Comparison of ENCODE assay signal across 18 cellular contexts in genomic region chr3:57128863-57129602, GRCh38. TPM values are rescaled to one million over a fixed set of nuclear protein-coding genes. Genes with fewer than 3 reads are reported as not detected.
DNase-seq lines count a peak whose midpoint lies in the region; ATAC-seq and TF ChIP-seq lines count a peak whose summit lies in the region.
"Had no signal": no experiment of that assay in that cellular context is flagged by ENCODE, and none has a peak within 500 bp of the region (broad histone marks: within the 10 kb centered on the region; RNA-seq: fewer than 3 reads in every experiment).

No MANE protein-coding gene starts in this region.

- no peaks in the 10 kb centered on the region for H3K9me3 Mint-ChIP-seq in GM23338
- H3K9me3 Mint-ChIP-seq: activated T-helper 1 cell treated with anti-CD3 and anti-CD28 coated beads, Interleukin-12 subunit alpha, Interleukin-12 subunit beta, Interleukin-2, Interleukin-4 antibody, amounts not matched to agents 30 ng/mL and 10 ng/mL and 1 ng/mL, durations not matched to agents 14 hours and 24 hours and 36 hours; stimulated activated effector memory CD8-positive, alpha-beta T cell treated with anti-CD3 and anti-CD28 coated beads, Interleukin-12 subunit alpha, Interleukin-12 subunit beta, amount 100 ng/mL, for 72 hours had no signal

- H3K9me3 ChIP-seq in adipocyte (ENCODE audit: control insufficient read depth, low read length), result no peaks in the 10 kb centered on the region
- no peaks in the 10 kb centered on the region for H3K9me3 ChIP-seq in gastroesophageal sphincter
- H3K9me3 ChIP-seq: MG63, neutrophil, upper lobe of right lung had no signal

- peak overlapping the region; percentile 72 for H3K4me2 ChIP-seq in GM23338

- peaks cover 86% of the 10 kb centered on the region for H3K4me1 ChIP-seq in GM23338 (ENCODE audit: insufficient read depth)
- peaks cover 16% of the 10 kb centered on the region for H3K4me1 ChIP-seq in adipocyte (ENCODE audit: control insufficient read depth, insufficient read depth, low read length)
- peaks cover 0 to 19% (median 0%) of the 10 kb centered on the region in 3 donors for H3K4me1 ChIP-seq in gastroesophageal sphincter
- H3K4me1 ChIP-seq: upper lobe of right lung had no signal

- TF ChIP-seq EP300 in gastroesophageal sphincter (IDR thresholded peaks at IDR 0.05), result no peak

- no peaks in the 10 kb centered on the region for H3K9me2 ChIP-seq in GM23338 (ENCODE audit: insufficient read depth)

- peak overlapping the region; percentile 45 for H3K4me3 Mint-ChIP-seq in GM23338
- H3K4me3 Mint-ChIP-seq: activated CD8-positive, alpha-beta T cell treated with anti-CD3 and anti-CD28 coated beads, Interleukin-2, amount 10 ng/mL, durations not matched to agents 7 days and 5 days; activated T-helper 1 cell treated with anti-CD3 and anti-CD28 coated beads, Interleukin-12 subunit alpha, Interleukin-12 subunit beta, Interleukin-2, Interleukin-4 antibody, amounts not matched to agents 30 ng/mL and 10 ng/mL and 1 ng/mL, durations not matched to agents 14 hours and 24 hours and 36 hours; stimulated activated effector memory CD8-positive, alpha-beta T cell treated with anti-CD3 and anti-CD28 coated beads, Interleukin-12 subunit alpha, Interleukin-12 subunit beta, amount 100 ng/mL, for 72 hours had no signal

- H3K36me3 ChIP-seq in GM23338 (ENCODE audit: insufficient read depth) (no peaks in the 10 kb centered on the region), adipocyte (ENCODE audit: control insufficient read depth, insufficient read depth, low read length, severe bottlenecking) (no peaks in the 10 kb centered on the region), gastroesophageal sphincter (no peaks in the 10 kb centered on the region)
- H3K36me3 ChIP-seq: MG63, neutrophil, upper lobe of right lung had no signal

- peaks cover 92% of the 10 kb centered on the region for H3K4me1 Mint-ChIP-seq in GM23338

- peaks cover 6% of the 10 kb centered on the region for H4K20me1 ChIP-seq in GM23338 (replicated peaks; ENCODE audit: insufficient read depth)

- peak overlapping the region; percentile 19 for H3K9ac ChIP-seq in adipocyte (ENCODE audit: low read length)

- H3K4me3 ChIP-seq in GM23338, result peak overlapping the region; percentile 38
- peak overlapping the region; percentile 59 for H3K4me3 ChIP-seq in adipocyte (ENCODE audit: low read length)
- peak overlapping the region in 1 of 2 donors; percentile 12 for H3K4me3 ChIP-seq in gastroesophageal sphincter
- H3K4me3 ChIP-seq: MG63, upper lobe of right lung had no signal

- no peak for TF ChIP-seq CTCF in GM23338 (conservative IDR thresholded peaks at IDR 0.05; ENCODE audit: low read depth in 2 of 2)
- no peak for TF ChIP-seq CTCF in gastroesophageal sphincter (IDR thresholded peaks at IDR 0.05)

- peaks cover 32% of the 10 kb centered on the region for H3K27me3 Mint-ChIP-seq in GM23338 (ENCODE audit: insufficient read depth, low read depth, poor library complexity)

- no peak overlapping the region for H2AFZ ChIP-seq in GM23338

- peaks cover 42% of the 10 kb centered on the region for H3F3A ChIP-seq in GM23338 (replicated peaks; ENCODE audit: low read depth)

- H3K27me3 ChIP-seq in GM23338 (ENCODE audit: insufficient read depth), result peaks cover 7% of the 10 kb centered on the region; the same call in 1 of the 2 replicates
- no peaks in the 10 kb centered on the region for H3K27me3 ChIP-seq in adipocyte (replicated peaks; ENCODE audit: control insufficient read depth, insufficient read depth, low read length)
- no peaks in the 10 kb centered on the region for H3K27me3 ChIP-seq in gastroesophageal sphincter
- H3K27me3 ChIP-seq: MG63, upper lobe of right lung had no signal

- intact Hi-C loops in sciatic nerve (cut with DNase I), result no loop called here

- peaks cover 7% of the 10 kb centered on the region for H3K36me3 Mint-ChIP-seq in GM23338 (ENCODE audit: low read depth)
- H3K36me3 Mint-ChIP-seq: stimulated activated effector memory CD8-positive, alpha-beta T cell treated with anti-CD3 and anti-CD28 coated beads, Interleukin-12 subunit alpha, Interleukin-12 subunit beta, amount 100 ng/mL, for 72 hours had no signal

- TF ChIP-seq POLR2A in gastroesophageal sphincter (IDR thresholded peaks at IDR 0.05), result no peak

- DNase-seq in GM23338 (ENCODE audit: low spot score) (peak; percentile 67), adipocyte (ENCODE audit: low read depth) (peak; percentile 54), sciatic nerve (ENCODE audit: low spot score) (no peak), NCI-H69 (lab: John Stamatoyannopoulos, UW) (no peak), SHP77 (lab: John Stamatoyannopoulos, UW) (no peak), NCI-H128 (lab: John Stamatoyannopoulos, UW; ENCODE audit: unreplicated experiment) (no peak)
- DNase-seq: activated CD8-positive, alpha-beta T cell treated with anti-CD3 and anti-CD28 coated beads, Interleukin-2, amount 10 ng/mL, durations not matched to agents 7 days and 5 days; H7; MG63; NCI-H2081; NCI-H524 treated with DMSO at 0.1 percent for 48 hours; PC-3; upper lobe of right lung had no signal

- H3K79me2 ChIP-seq in GM23338 (replicated peaks; ENCODE audit: insufficient read depth), result peaks cover 57% of the 10 kb centered on the region

- 68 to 76% methylated on average over 9 to 12 of the region's 12 CpGs for WGBS in gastroesophageal sphincter (ENCODE audit: low coverage in 1 of 2), 2 donors

- peak overlapping the region; percentile 100 for H3K27ac Mint-ChIP-seq in GM23338
- H3K27ac Mint-ChIP-seq: activated CD8-positive, alpha-beta T cell treated with anti-CD3 and anti-CD28 coated beads, Interleukin-2, amount 10 ng/mL, durations not matched to agents 7 days and 5 days; activated T-helper 1 cell treated with anti-CD3 and anti-CD28 coated beads, Interleukin-12 subunit alpha, Interleukin-12 subunit beta, Interleukin-2, Interleukin-4 antibody, amounts not matched to agents 30 ng/mL and 10 ng/mL and 1 ng/mL, durations not matched to agents 14 hours and 24 hours and 36 hours; stimulated activated effector memory CD8-positive, alpha-beta T cell treated with anti-CD3 and anti-CD28 coated beads, Interleukin-12 subunit alpha, Interleukin-12 subunit beta, amount 100 ng/mL, for 72 hours had no signal

- H3K27ac ChIP-seq in GM23338 (ENCODE audit: low read depth) (peak overlapping the region; percentile 100), gastroesophageal sphincter (peak overlapping the region in 3 of 4 donors; percentile 38 to 61 (median 60))
- H3K27ac ChIP-seq: neutrophil, upper lobe of right lung had no signal

- ATAC-seq in GM23338 (no peak), gastroesophageal sphincter (no peak), sciatic nerve (peak; percentile 20), GM18868 (IDR thresholded peaks at IDR 0.05; ENCODE audit: unreplicated experiment) (no peak)
- ATAC-seq: activated CD8-positive, alpha-beta T cell treated with anti-CD3 and anti-CD28 coated beads, Interleukin-2, amount 10 ng/mL, durations not matched to agents 7 days and 5 days; PC-3; stimulated activated effector memory CD8-positive, alpha-beta T cell treated with anti-CD3 and anti-CD28 coated beads, Interleukin-12 subunit alpha, Interleukin-12 subunit beta, amount 100 ng/mL, for 72 hours; upper lobe of right lung had no signal

TF ChIP-seq in GM23338, 12 proteins besides CTCF, POLR2A, EP300 and RAD21:
- peak; percentile 59; the same call in 1 of the 2 replicates for TF ChIP-seq ETS1 (IDR thresholded peaks at IDR 0.05)
- no peak for TF ChIP-seq POLR2AphosphoS5 (IDR thresholded peaks at IDR 0.05; ENCODE audit: low read depth)
- TF ChIP-seq NANOG (IDR thresholded peaks at IDR 0.05; ENCODE audit: borderline replicate concordance), result peak; percentile 94
- no peak for TF ChIP-seq STAT1 (IDR thresholded peaks at IDR 0.05; ENCODE audit: unreplicated experiment)

RNA-seq across cellular contexts. Expression of gene IL17RD, which starts 36.1 kb away (rescaled TPM):
- total RNA-seq in GM23338 (2014; rRNA removed; shearing (Covaris generic)), result 79.6 and 104 TPM in 2 replicates
- polyA plus RNA-seq in GM23338 (2016; fragmentation: Nextera tagmentation; extraction: Ambion mirVana), result 10.7 and 11.9 TPM in 2 replicates
- 10 to 100 TPM in 2 of 4 donors, 1 to 10 TPM in 2; 4.5 to 15.9 (median 8.7) TPM for total RNA-seq in gastroesophageal sphincter
- total RNA-seq in sciatic nerve, result 14.8 TPM
- total RNA-seq: activated CD8-positive, alpha-beta T cell treated with anti-CD3 and anti-CD28 coated beads, Interleukin-2, amount 10 ng/mL, durations not matched to agents 7 days and 5 days; activated T-helper 1 cell treated with anti-CD3 and anti-CD28 coated beads, Interleukin-12 subunit alpha, Interleukin-12 subunit beta, Interleukin-2, Interleukin-4 antibody, amounts not matched to agents 30 ng/mL and 10 ng/mL and 1 ng/mL, durations not matched to agents 14 hours and 24 hours and 36 hours had no signal

Comparison
In these comparisons a context has a peak if more than half of its experiments do, and no peak if none do; other contexts are left out.
1. DNase-seq: peak in GM23338 (single experiment) and adipocyte (single experiment); none in sciatic nerve (single experiment), NCI-H69 (single experiment), SHP77 (0 of 2) and NCI-H128 (single experiment).